In genomic region chr2:208466920-208467298, GRCh38 we compare ENCODE assay signal across 14 cellular contexts.
"Had no signal": no experiment of that assay in that cellular context is flagged by ENCODE, and none has a peak within 500 bp of the region (broad histone marks: within the 10 kb centered on the region; RNA-seq: fewer than 3 reads in every experiment).

No MANE protein-coding gene starts in this region.

- DNase-seq: activated CD4-positive, alpha-beta T cell treated with anti-CD3 and anti-CD28 coated beads for 1 hour; activated CD4-positive, alpha-beta T cell treated with anti-CD3 and anti-CD28 coated beads, Interleukin-2, amount 50 U/mL, for 1 hour; activated gamma-delta T cell treated with Interleukin-2 at 50 U/mL for 16 hours; activated T-cell treated with anti-CD3 and anti-CD28 coated beads, Interleukin-2, amount 50 U/mL, for 4 hours; effector CD8-positive, alpha-beta T cell; immature natural killer cell; left cardiac atrium; ovary; sigmoid colon; stimulated activated CD4-positive, alpha-beta T cell treated with anti-CD3 and anti-CD28 coated beads, Interleukin-4, amount 100 ng/mL, for 24 hours; uterus had no signal

- H3K27me3 ChIP-seq: gastroesophageal sphincter, neutrophil, ovary, sigmoid colon, uterus had no signal

- H3K27ac ChIP-seq: gastroesophageal sphincter, neutrophil, ovary, prostate gland, sigmoid colon, uterus had no signal

- H3K36me3 ChIP-seq: gastroesophageal sphincter, neutrophil, ovary, prostate gland, sigmoid colon, uterus had no signal

- H3K4me3 ChIP-seq: gastroesophageal sphincter, ovary, prostate gland, sigmoid colon, uterus had no signal
